ENCODE assay signal across 8 cellular contexts in genomic region chr3:124885466-124886167, GRCh38. TPM values are rescaled to one million over a fixed set of nuclear protein-coding genes. Genes with fewer than 3 reads are reported as not detected.
A peak's percentile ranks its signal among the peaks of the same experiment; 100 is the strongest.
DNase-seq lines count a peak whose midpoint lies in the region; ATAC-seq, FAIRE-seq and TF ChIP-seq lines count a peak whose summit lies in the region.

No MANE protein-coding gene starts in this region.

- no peak for ATAC-seq in HG02870 (IDR thresholded peaks at IDR 0.05; ENCODE audit: unreplicated experiment)
- no peak for ATAC-seq in HG03378 (IDR thresholded peaks at IDR 0.05; ENCODE audit: unreplicated experiment)

- H3K4me3 Mint-ChIP-seq in CD14-positive monocyte (peak overlapping the region; percentile 53 to 76), endodermal cell (peak overlapping the region; percentile 87), nephron progenitor cell (peak overlapping the region; percentile 93)

- TF ChIP-seq CTCF in CD14-positive monocyte (IDR thresholded peaks at IDR 0.05), result no peak
- TF ChIP-seq CTCF in endodermal cell (conservative IDR thresholded peaks at IDR 0.05), result no peak
- no peak for TF ChIP-seq CTCF in nephron progenitor cell (IDR thresholded peaks at IDR 0.05)

- FAIRE-seq in RCC 7860 (lab: Jason Lieb, UNC), result no peak

- H3K36me3 Mint-ChIP-seq in CD14-positive monocyte (peaks cover 0 to 4% of the 10 kb centered on the region in 2 donors), endodermal cell (ENCODE audit: low read depth) (peaks cover 23% of the 10 kb centered on the region), nephron progenitor cell (ENCODE audit: low read depth) (no peaks in the 10 kb centered on the region)

- H3K9me3 ChIP-seq in endodermal cell (ENCODE audit: control insufficient read depth, low read length), result no peaks in the 10 kb centered on the region

- no peak overlapping the region for H3K27ac ChIP-seq in endodermal cell (ENCODE audit: low read depth, low read length)

- peak overlapping the region; percentile 92 for H3K9ac ChIP-seq in endodermal cell (ENCODE audit: extremely low read depth, low read length, poor library complexity, severe bottlenecking)

- no peaks in the 10 kb centered on the region for H3K27me3 ChIP-seq in endodermal cell (ENCODE audit: control insufficient read depth, insufficient read depth, low read length, poor library complexity, severe bottlenecking)

- H3K36me3 ChIP-seq in endodermal cell (ENCODE audit: control insufficient read depth, insufficient read depth, low read length), result peaks cover 22% of the 10 kb centered on the region

- H3K4me1 Mint-ChIP-seq in CD14-positive monocyte (peaks cover 14% of the 10 kb centered on the region), endodermal cell (peaks cover 60% of the 10 kb centered on the region), nephron progenitor cell (peaks cover 58% of the 10 kb centered on the region)

- H3K4me1 ChIP-seq in endodermal cell (ENCODE audit: control insufficient read depth, insufficient read depth, low read length), result peaks cover 24% of the 10 kb centered on the region

- H3K27ac Mint-ChIP-seq in CD14-positive monocyte (peak overlapping the region in 1 of 7 donors; percentile 30), endodermal cell (peak overlapping the region; percentile 95), nephron progenitor cell (peak overlapping the region; percentile 95)

- DNase-seq in CD14-positive monocyte (ENCODE audit: low spot score) (no peak), NCI-H526 (lab: John Stamatoyannopoulos, UW) (peak; percentile 49 to 83), endodermal cell (no peak), nephron progenitor cell (peak; percentile 38), RCC 7860 (ENCODE audit: low spot score) (no peak), foreskin melanocyte (no peak)

- H3K4me3 ChIP-seq in endodermal cell (ENCODE audit: low read length), result peak overlapping the region; percentile 99

- H3K9me3 Mint-ChIP-seq in CD14-positive monocyte (peaks cover 0 to 14% (median 5%) of the 10 kb centered on the region in 7 donors), endodermal cell (no peaks in the 10 kb centered on the region), nephron progenitor cell (no peaks in the 10 kb centered on the region)

- WGBS in endodermal cell (ENCODE audit: insufficient coverage in 1 of 2, insufficient read length in 1 of 2), 2 experiments, result 1 to 7% methylated on average over 7 to 17 of the region's 17 CpGs

- H3K27me3 Mint-ChIP-seq in CD14-positive monocyte (ENCODE audit: low read depth in 3 of 3) (peaks cover 46 to 65% (median 65%) of the 10 kb centered on the region in 3 donors), endodermal cell (ENCODE audit: insufficient read depth) (no peaks in the 10 kb centered on the region), nephron progenitor cell (ENCODE audit: low read depth, poor library complexity) (peaks cover 2% of the 10 kb centered on the region)

- intact Hi-C loops in CD14-positive monocyte (cut with micrococcal nuclease), result loop anchor here in 1 of 2 donors (5.0 kb wide), 2 partner anchors 58 to 103 kb away; no protein-coding TSS in a partner anchor

RNA-seq across cellular contexts. Expression of gene ITGB5, which starts 1.5 kb away (rescaled TPM):
- polyA plus RNA-seq in CD14-positive monocyte, result 1 to 10 TPM in 1 of 2 donors, under 1 TPM in 1; 0.68 to 1.0 TPM
- total RNA-seq in endodermal cell, result 100 to 1,000 TPM; 262 to 329 TPM
- 62.0 TPM for polyA plus RNA-seq in endodermal cell (2013, experiment 1 of 2)
- 71.0 TPM for polyA plus RNA-seq in endodermal cell (2013, experiment 2 of 2)

RNA-seq across cellular contexts. Expression of gene MUC13, which starts 48.9 kb away (rescaled TPM):
- not detected for polyA plus RNA-seq in CD14-positive monocyte
- under 1 TPM in 1 of 2 donors, not detected in 1; 0.15 TPM for total RNA-seq in endodermal cell
- polyA plus RNA-seq in endodermal cell (2013, experiment 1 of 2), result not detected
- not detected for polyA plus RNA-seq in endodermal cell (2013, experiment 2 of 2)

Comparison
In these comparisons a context has a peak if more than half of its experiments do, and no peak if none do; other contexts are left out.
1. DNase-seq: peak in NCI-H526 (2 of 2) and nephron progenitor cell (single experiment); none in CD14-positive monocyte (single experiment), endodermal cell (single experiment), RCC 7860 (single experiment) and foreskin melanocyte (single experiment).
2. Peak in every context shown above with its lines, with median percentiles within 50 percentile points of each other: H3K4me3 Mint-ChIP-seq.